In the genomic region with DNA sequence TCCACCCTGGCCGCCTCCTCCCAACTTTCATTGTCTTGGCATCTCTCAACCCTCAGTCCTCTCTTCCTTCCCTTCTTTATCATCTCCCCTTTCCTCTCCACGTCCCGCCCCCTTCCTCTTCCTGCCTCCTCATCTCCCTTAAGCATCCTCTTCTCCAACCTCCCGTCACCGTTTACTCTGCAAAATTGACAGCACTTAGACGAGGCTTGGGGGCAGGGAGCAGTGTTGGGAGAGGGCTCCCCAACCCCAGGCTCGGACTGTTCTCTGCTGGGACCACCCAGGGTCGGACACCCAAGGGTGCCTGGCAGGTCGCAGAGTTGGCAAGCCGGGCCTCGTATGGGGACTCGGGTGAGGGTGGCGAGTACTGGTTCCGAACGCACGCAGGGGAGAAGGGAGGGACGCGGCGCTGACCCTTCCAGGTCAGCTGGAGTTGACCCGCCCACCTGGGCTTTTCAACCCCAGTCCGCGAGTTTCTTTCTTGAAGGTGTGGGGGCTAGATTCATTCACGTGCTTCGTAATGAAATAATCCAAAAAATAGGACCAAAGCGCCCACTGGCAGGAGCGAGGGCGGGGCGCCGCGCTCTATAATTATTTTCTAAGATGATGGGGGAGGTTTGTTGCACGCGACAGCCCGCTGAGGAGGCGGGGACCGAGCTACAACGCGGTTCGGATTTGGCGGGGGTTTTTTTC, we compare ENCODE assay signal across 9 cellular contexts. TPM values are rescaled to one million over a fixed set of nuclear protein-coding genes. Genes with fewer than 3 reads are reported as not detected.
DNase-seq lines count a peak whose midpoint lies in the region; ATAC-seq, FAIRE-seq and TF ChIP-seq lines count a peak whose summit lies in the region.
"Had no signal": no experiment of that assay in that cellular context is flagged by ENCODE, and none has a peak within 500 bp of the region (broad histone marks: within the 10 kb centered on the region; RNA-seq: fewer than 3 reads in every experiment).

No MANE protein-coding gene starts in this region.

- TF ChIP-seq CTCF in WTC11 (IDR thresholded peaks at IDR 0.05) (no peak), endodermal cell (conservative IDR thresholded peaks at IDR 0.05) (no peak), neural cell (IDR thresholded peaks at IDR 0.05; ENCODE audit: poor library complexity, severe bottlenecking) (no peak), D721Med (IDR thresholded peaks at IDR 0.05; ENCODE audit: insufficient read depth, missing control alignments) (no peak)

- TF ChIP-seq EP300 in neural cell (conservative IDR thresholded peaks at IDR 0.05; ENCODE audit: poor library complexity, severe bottlenecking), result no peak

- H3K36me3 ChIP-seq in endodermal cell (ENCODE audit: control insufficient read depth, insufficient read depth, low read length), result peaks cover 27% of the 10 kb centered on the region
- H3K36me3 ChIP-seq in neural cell (ENCODE audit: insufficient read depth, low read length), result no peaks in the 10 kb centered on the region

- H3K27ac Mint-ChIP-seq in WTC11 (peak overlapping the region; percentile 88), endodermal cell (peak overlapping the region; percentile 94)

- H3K4me1 ChIP-seq in endodermal cell (ENCODE audit: control insufficient read depth, insufficient read depth, low read length), result peaks cover 5% of the 10 kb centered on the region

- no peaks in the 10 kb centered on the region for H4K20me1 ChIP-seq in neural cell (ENCODE audit: insufficient read depth)

- H2AFZ ChIP-seq in neural cell (ENCODE audit: low read depth, low read length), result no peak overlapping the region

- ATAC-seq in Right ventricle myocardium inferior (no peak), WTC11 (no peak)

- CTCF ChIA-PET in WTC11 (lab: Charles Lee), result interaction anchor here (0.5 to 5.7 kb wide), 27 partner anchors 8 to 250 kb away, joined by 3 to 81 read pairs (median 5); a partner anchor contains a TSS

- H3K9me2 ChIP-seq in neural cell (ENCODE audit: insufficient read depth, low read length), result no peaks in the 10 kb centered on the region

- H3K4me3 Mint-ChIP-seq in WTC11 (peak overlapping the region; percentile 94), endodermal cell (peak overlapping the region; percentile 92)

- H3K9me3 ChIP-seq in endodermal cell (ENCODE audit: control insufficient read depth, low read length), result no peaks in the 10 kb centered on the region
- H3K9me3 ChIP-seq in neural cell (ENCODE audit: low read length), result no peaks in the 10 kb centered on the region

- peak; percentile 81 for DNase-seq in Right ventricle myocardium inferior (ENCODE audit: missing footprints)
- no peak for DNase-seq in cardiac septum (ENCODE audit: low spot score)
- DNase-seq in WTC11 (ENCODE audit: low spot score), result peak; percentile 30
- peak; percentile 64 for DNase-seq in endodermal cell
- DNase-seq in D721Med (ENCODE audit: insufficient read length, low spot score), result no peak
- DNase-seq in posterior vena cava (ENCODE audit: low spot score), result no peak
- DNase-seq in middle frontal gyrus (ENCODE audit: extremely low spot score, low spot score), result no peak

- peaks cover 59% of the 10 kb centered on the region for H3K4me1 Mint-ChIP-seq in WTC11
- H3K4me1 Mint-ChIP-seq in endodermal cell, result peaks cover 50% of the 10 kb centered on the region

- no peak for FAIRE-seq in D721Med (lab: Jason Lieb, UNC)

- H3K27me3 Mint-ChIP-seq in WTC11 (ENCODE audit: low read depth), result no peaks in the 10 kb centered on the region; the same call in 1 of the 2 replicates
- H3K27me3 Mint-ChIP-seq in endodermal cell (ENCODE audit: insufficient read depth), result peaks cover 11% of the 10 kb centered on the region

- H3K27ac ChIP-seq in endodermal cell (ENCODE audit: low read depth, low read length) (peak overlapping the region; percentile 58), neural cell (ENCODE audit: low read length) (peak overlapping the region; percentile 98)

- H3K4me2 ChIP-seq in neural cell (ENCODE audit: low read length), result peak overlapping the region; percentile 95

- H3K27me3 ChIP-seq in endodermal cell (ENCODE audit: control insufficient read depth, insufficient read depth, low read length, poor library complexity, severe bottlenecking), result no peaks in the 10 kb centered on the region
- H3K27me3 ChIP-seq in neural cell (ENCODE audit: insufficient read depth, low read depth, low read length), result no peaks in the 10 kb centered on the region

- H3K9me3 Mint-ChIP-seq in WTC11 (no peaks in the 10 kb centered on the region), endodermal cell (no peaks in the 10 kb centered on the region)

- peaks cover 38% of the 10 kb centered on the region for H3K79me2 ChIP-seq in neural cell (replicated peaks; ENCODE audit: insufficient read depth, low read length)

- 7 to 9% methylated on average over 14 to 38 of the region's 39 CpGs for WGBS in endodermal cell (ENCODE audit: insufficient coverage in 1 of 2, insufficient read length in 1 of 2), 2 experiments

- H3K36me3 Mint-ChIP-seq in WTC11 (peaks cover 25% of the 10 kb centered on the region), endodermal cell (ENCODE audit: low read depth) (peaks cover 25% of the 10 kb centered on the region)

- H3F3A ChIP-seq in neural cell (ENCODE audit: insufficient read depth, low read length, poor library complexity, severe bottlenecking), result no peaks in the 10 kb centered on the region

- H3K9ac ChIP-seq in endodermal cell (ENCODE audit: extremely low read depth, low read length, poor library complexity, severe bottlenecking), result peak overlapping the region; percentile 62
- H3K9ac ChIP-seq in neural cell (ENCODE audit: low read length), result peak overlapping the region; percentile 99

- intact Hi-C loops in Right ventricle myocardium inferior (cut with DNase I) (no loop called here), cardiac septum (cut with DNase I) (loop anchor here (5.0 kb wide), 2 partner anchors 47 to 157 kb away; a partner anchor contains a TSS), posterior vena cava (cut with DNase I) (no loop called here)

- TF ChIP-seq RAD21 in neural cell (conservative IDR thresholded peaks at IDR 0.05), result no peak

- POLR2A ChIA-PET in WTC11 (lab: Charles Lee), result interaction anchor here (0.7 to 2.9 kb wide), 5 partner anchors 8 to 273 kb away, joined by 3 to 12 read pairs (median 7); a partner anchor contains a TSS

- H3K4me3 ChIP-seq in endodermal cell (ENCODE audit: low read length) (peak overlapping the region; percentile 81), neural cell (ENCODE audit: low read length) (peak overlapping the region; percentile 100)

TF ChIP-seq in WTC11, 78 proteins besides CTCF, POLR2A, EP300 and RAD21 (continues in another document):
- TF ChIP-seq TEAD1 (CRISPR knock-in tag; IDR thresholded peaks at IDR 0.05) (0 out of 2 replicates have a peak, but pooled peaks have one; percentile 19), ZNF138 (CRISPR knock-in tag; conservative IDR thresholded peaks at IDR 0.05) (no peak)
- TF ChIP-seq, protein P1, sequence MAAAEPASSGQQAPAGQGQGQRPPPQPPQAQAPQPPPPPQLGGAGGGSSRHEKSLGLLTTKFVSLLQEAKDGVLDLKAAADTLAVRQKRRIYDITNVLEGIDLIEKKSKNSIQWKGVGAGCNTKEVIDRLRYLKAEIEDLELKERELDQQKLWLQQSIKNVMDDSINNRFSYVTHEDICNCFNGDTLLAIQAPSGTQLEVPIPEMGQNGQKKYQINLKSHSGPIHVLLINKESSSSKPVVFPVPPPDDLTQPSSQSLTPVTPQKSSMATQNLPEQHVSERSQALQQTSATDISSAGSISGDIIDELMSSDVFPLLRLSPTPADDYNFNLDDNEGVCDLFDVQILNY (CRISPR knock-in tag; IDR thresholded peaks at IDR 0.05), result no peak

TF ChIP-seq in neural cell, 6 proteins besides CTCF, POLR2A, EP300 and RAD21 (continues in another document):
- TF ChIP-seq MXI1 (conservative IDR thresholded peaks at IDR 0.05; ENCODE audit: poor library complexity, severe bottlenecking) (no peak), POLR2AphosphoS5 (IDR thresholded peaks at IDR 0.05) (no peak), TAF1 (IDR thresholded peaks at IDR 0.05; ENCODE audit: low read depth) (no peak)

RNA-seq across cellular contexts. Expression of a gene that starts 0.8 kb away (rescaled TPM):
- 15.6 TPM for total RNA-seq in Right ventricle myocardium inferior
- total RNA-seq in cardiac septum, result 15.6 TPM
- 60.1 to 69.0 TPM (median 66.8 TPM) in 3 replicates for total RNA-seq in WTC11 (2021)
- total RNA-seq in endodermal cell, result 10 to 100 TPM; 43.0 to 65.7 TPM
- 92.4 TPM for polyA plus RNA-seq in endodermal cell (2013, experiment 1 of 2)
- polyA plus RNA-seq in endodermal cell (2013, experiment 2 of 2), result 77.4 TPM
- polyA plus RNA-seq in neural cell, result 86.8 and 88.7 TPM in 2 replicates
- polyA minus RNA-seq in neural cell, result 21.9 and 24.0 TPM in 2 replicates
- 10 to 100 TPM; 10.5 to 12.7 TPM for total RNA-seq in posterior vena cava

RNA-seq across cellular contexts. Expression of a gene that starts 3.2 kb away (rescaled TPM):
- total RNA-seq in Right ventricle myocardium inferior (3.2 TPM), cardiac septum (2.1 TPM), WTC11 (2021) (20.5 to 25.3 TPM (median 23.6 TPM) in 3 replicates), endodermal cell (10 to 100 TPM in 1 of 2 donors, 1 to 10 TPM in 1; 8.2 to 15.7 TPM), posterior vena cava (1 to 10 TPM; 5.0 to 5.4 TPM)
- polyA plus RNA-seq in endodermal cell (2013, experiment 1 of 2), result 77.6 TPM
- 65.0 TPM for polyA plus RNA-seq in endodermal cell (2013, experiment 2 of 2)
- 84.2 and 105 TPM in 2 replicates for polyA plus RNA-seq in neural cell
- 29.9 and 40.6 TPM in 2 replicates for polyA minus RNA-seq in neural cell
- total RNA-seq: dermis microvascular lymphatic vessel endothelial cell had no signal

RNA-seq across cellular contexts. Expression of a gene that starts 5.1 kb away (rescaled TPM):
- total RNA-seq in Right ventricle myocardium inferior (51.5 TPM), cardiac septum (60.2 TPM), WTC11 (2021) (8.9 to 10.8 TPM (median 10.0 TPM) in 3 replicates), endodermal cell (1 to 10 TPM; 3.0 to 8.0 TPM), posterior vena cava (100 to 1,000 TPM; 146 to 154 TPM)
- 6.1 TPM for polyA plus RNA-seq in endodermal cell (2013, experiment 1 of 2)
- 4.1 TPM for polyA plus RNA-seq in endodermal cell (2013, experiment 2 of 2)
- polyA plus RNA-seq in neural cell, result 2.5 and 5.7 TPM in 2 replicates
- polyA minus RNA-seq in neural cell, result 2.1 and 3.2 TPM in 2 replicates

RNA-seq across cellular contexts. Expression of a gene that starts 8.8 kb away (rescaled TPM):
- 92.0 TPM for total RNA-seq in Right ventricle myocardium inferior
- total RNA-seq in cardiac septum, result 72.4 TPM
- 392 to 405 TPM (median 395 TPM) in 3 replicates for total RNA-seq in WTC11 (2021)
- total RNA-seq in endodermal cell, result 100 to 1,000 TPM; 320 to 325 TPM
- polyA plus RNA-seq in endodermal cell (2013, experiment 1 of 2), result 377 TPM
- 347 TPM for polyA plus RNA-seq in endodermal cell (2013, experiment 2 of 2)
- polyA plus RNA-seq in neural cell, result 147 and 168 TPM in 2 replicates
- polyA minus RNA-seq in neural cell, result 246 and 274 TPM in 2 replicates
- total RNA-seq in posterior vena cava, result 100 to 1,000 TPM; 124 to 148 TPM

RNA-seq across cellular contexts. Expression of a gene that starts 24.6 kb away (rescaled TPM):
- total RNA-seq in Right ventricle myocardium inferior (53.3 TPM), cardiac septum (21.8 TPM), WTC11 (2021) (165 to 182 TPM (median 175 TPM) in 3 replicates), endodermal cell (100 to 1,000 TPM in 1 of 2 donors, 10 to 100 TPM in 1; 94.7 to 130 TPM), posterior vena cava (10 to 100 TPM in 1 of 2 donors, 1 to 10 TPM in 1; 5.9 to 10.4 TPM)
- 146 TPM for polyA plus RNA-seq in endodermal cell (2013, experiment 1 of 2)
- polyA plus RNA-seq in endodermal cell (2013, experiment 2 of 2), result 138 TPM
- polyA plus RNA-seq in neural cell, result 81.1 and 89.7 TPM in 2 replicates
- 48.7 and 74.7 TPM in 2 replicates for polyA minus RNA-seq in neural cell

Comparison
In these comparisons a context has a peak if more than half of its experiments do, and no peak if none do; other contexts are left out.
1. DNase-seq: peak in Right ventricle myocardium inferior (single experiment), WTC11 (single experiment) and endodermal cell (single experiment); none in cardiac septum (single experiment), D721Med (single experiment), posterior vena cava (single experiment) and middle frontal gyrus (single experiment).